ENCODE assay signal across 21 cellular contexts in genomic region chr6:87308970-87309369, GRCh38. TPM values are rescaled to one million over a fixed set of nuclear protein-coding genes. Genes with fewer than 3 reads are reported as not detected.
A peak's percentile ranks its signal among the peaks of the same experiment; 100 is the strongest.
DNase-seq lines count a peak whose midpoint lies in the region; ATAC-seq and TF ChIP-seq lines count a peak whose summit lies in the region.
"Had no signal": no experiment of that assay in that cellular context is flagged by ENCODE, and none has a peak within 500 bp of the region (broad histone marks: within the 10 kb centered on the region; RNA-seq: fewer than 3 reads in every experiment).

No MANE protein-coding gene starts in this region.

- H3K4me1 ChIP-seq in foreskin keratinocyte = no peaks in the 10 kb centered on the region

- ATAC-seq in foreskin keratinocyte (peak; percentile 55), HG03354 (IDR thresholded peaks at IDR 0.05; ENCODE audit: poor library complexity, severe bottlenecking, unreplicated experiment) (no peak)
- ATAC-seq: GM23338 had no signal

- H3K27ac ChIP-seq in foreskin keratinocyte = no peak overlapping the region
- H3K27ac ChIP-seq: C4-2B, KMS-11 had no signal

- DNase-seq in HT1080 (ENCODE audit: low read depth) = peak; percentile 37
- peak; percentile 1 for DNase-seq in RPMI7951 (ENCODE audit: low read depth)
- DNase-seq in foreskin keratinocyte = peak; percentile 9 to 54
- DNase-seq in occipital lobe (lab: John Stamatoyannopoulos, UW) = peak; percentile 27
- no peak for DNase-seq in RPMI8226
- no peak for DNase-seq in NCI-H69 (lab: John Stamatoyannopoulos, UW)
- no peak for DNase-seq in pons (ENCODE audit: low spot score)
- DNase-seq: DND-41, GDM1, NCI-H1417, NCI-H187 treated with DMSO at 0.1 percent for 48 hours, NCI-H446, NCI-H748 treated with DMSO at 0.1 percent for 48 hours, OCI-M1, SHP77, SK-N-SH had no signal

- TF ChIP-seq CTCF in foreskin keratinocyte (conservative IDR thresholded peaks at IDR 0.05) = no peak

- peaks cover 32% of the 10 kb centered on the region for H3K27me3 ChIP-seq in foreskin keratinocyte

RNA-seq across cellular contexts. Expression of gene SMIM8, which starts 13.4 kb away (rescaled TPM):
- total RNA-seq in HT1080 (2014; rRNA removed; shearing (Covaris generic)) = 3.4 and 5.6 TPM in 2 replicates
- 5.4 TPM in 2 replicates for polyA plus RNA-seq in HT1080 (2015; cell fraction: cytosol; rRNA removed)
- 5.1 and 5.6 TPM in 2 replicates for polyA plus RNA-seq in HT1080 (2015; cell fraction: nucleus; rRNA removed)
- 6.5 and 8.1 TPM in 2 replicates for total RNA-seq in RPMI7951 (2014; rRNA removed; shearing (Covaris generic))
- total RNA-seq in foreskin keratinocyte (3.5 and 3.9 TPM in 2 replicates), occipital lobe (38.4 TPM)
- 4.1 and 4.3 TPM in 2 replicates for polyA plus RNA-seq in foreskin keratinocyte

RNA-seq across cellular contexts. Expression of gene GJB7, which starts 20.1 kb away (rescaled TPM):
- not detected in 2 replicates for total RNA-seq in HT1080 (2014; rRNA removed; shearing (Covaris generic))
- not detected in 2 replicates for polyA plus RNA-seq in HT1080 (2015; cell fraction: cytosol; rRNA removed)
- not detected in 2 replicates for polyA plus RNA-seq in HT1080 (2015; cell fraction: nucleus; rRNA removed)
- total RNA-seq in RPMI7951 (2014; rRNA removed; shearing (Covaris generic)) = not detected in 2 replicates
- total RNA-seq in foreskin keratinocyte (not detected in 2 replicates), occipital lobe (not detected)
- not detected in 2 replicates for polyA plus RNA-seq in foreskin keratinocyte
- total RNA-seq: A673 had no signal
- polyA plus RNA-seq: SK-N-SH had no signal

RNA-seq across cellular contexts. Expression of gene C6orf163, which starts 35.6 kb away (rescaled TPM):
- 0.57 and 1.0 TPM in 2 replicates for total RNA-seq in HT1080 (2014; rRNA removed; shearing (Covaris generic))
- polyA plus RNA-seq in HT1080 (2015; cell fraction: cytosol; rRNA removed) = 0.13 and 0.19 TPM in 2 replicates
- polyA plus RNA-seq in HT1080 (2015; cell fraction: nucleus; rRNA removed) = 0.56 and 1.3 TPM in 2 replicates
- total RNA-seq in RPMI7951 (2014; rRNA removed; shearing (Covaris generic)) = 0.12 and 0.29 TPM in 2 replicates
- total RNA-seq in foreskin keratinocyte (0.78 and 0.92 TPM in 2 replicates), occipital lobe (8.3 TPM)
- 0.54 and 0.69 TPM in 2 replicates for polyA plus RNA-seq in foreskin keratinocyte

Comparison
In these comparisons a context has a peak if more than half of its experiments do, and no peak if none do; other contexts are left out.
1. DNase-seq: peak in HT1080 (single experiment), RPMI7951 (single experiment), foreskin keratinocyte (2 of 2) and occipital lobe (single experiment); none in RPMI8226 (single experiment), NCI-H69 (single experiment) and pons (single experiment).